ENCODE assay signal across 8 cellular contexts in the genomic region with DNA sequence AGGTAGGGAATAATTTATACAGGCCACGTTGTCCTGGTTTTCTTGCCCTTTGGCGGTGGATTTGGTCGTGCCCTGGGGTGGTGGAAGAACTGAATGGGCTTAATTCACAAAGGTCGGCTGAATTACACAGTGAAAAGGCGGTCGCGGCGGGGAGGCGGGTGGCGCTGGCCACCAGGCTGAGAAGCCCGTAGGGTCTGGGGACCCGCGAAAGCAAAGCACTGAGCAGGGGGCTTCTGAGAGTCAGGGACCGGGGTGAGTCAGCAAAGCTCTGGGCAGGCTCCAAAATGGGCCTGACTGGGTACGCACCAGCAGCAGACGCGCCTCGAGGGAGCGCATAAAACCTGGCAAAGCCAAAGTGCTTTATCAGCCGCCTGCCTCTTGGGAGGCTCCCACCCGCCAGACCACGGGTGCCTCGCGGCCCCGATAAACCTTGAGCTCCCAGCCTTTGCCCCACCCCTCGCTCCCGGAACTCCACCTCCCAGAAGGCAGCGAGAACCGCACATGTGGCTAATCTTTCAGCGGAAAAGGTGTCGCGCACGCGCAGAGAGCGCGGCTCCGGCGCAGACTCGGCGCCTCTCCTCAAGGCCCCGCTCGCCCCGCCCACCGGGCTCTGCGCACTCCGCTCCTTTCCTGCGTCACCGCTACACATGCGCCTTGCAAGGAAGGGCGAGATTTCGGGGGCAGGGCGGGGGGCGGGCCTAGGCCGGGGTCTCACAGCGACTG. TPM values are rescaled to one million over a fixed set of nuclear protein-coding genes. Genes with fewer than 3 reads are reported as not detected.
A peak's percentile ranks its signal among the peaks of the same experiment; 100 is the strongest.
DNase-seq lines count a peak whose midpoint lies in the region; TF ChIP-seq lines count a peak whose summit lies in the region.

No MANE protein-coding gene starts in this region.

- H3K36me3 ChIP-seq in MM.1S (replicated peaks; ENCODE audit: insufficient read depth, low read length): peaks cover 12% of the 10 kb centered on the region; the same call in 1 of the 2 replicates
- peaks cover 63 to 74% (median 72%) of the 10 kb centered on the region in 4 donors for H3K36me3 ChIP-seq in stomach

- H3K4me1 ChIP-seq in MM.1S (ENCODE audit: low read length) (peaks cover 10% of the 10 kb centered on the region), stomach (peaks cover 22 to 44% (median 38%) of the 10 kb centered on the region in 4 donors)

- peaks cover 42% of the 10 kb centered on the region for H3K79me2 ChIP-seq in MM.1S (ENCODE audit: low read length)

- no peaks in the 10 kb centered on the region for H3K9me3 Mint-ChIP-seq in neural crest cell

- H3K9me2 ChIP-seq in MM.1S (replicated peaks; ENCODE audit: insufficient read depth, low read length): no peaks in the 10 kb centered on the region

- H3K36me3 Mint-ChIP-seq in neural crest cell (ENCODE audit: low read depth): peaks cover 10% of the 10 kb centered on the region

- DNase-seq in G401 (ENCODE audit: low spot score) (peak; percentile 98), HCEC 1CT (peak; percentile 98), MM.1S (peak; percentile 100), SHP77 treated with DMSO at 0.1 percent for 48 hours (lab: John Stamatoyannopoulos, UW) (peak; percentile 96), foreskin fibroblast (peak; percentile 99 to 100), neural crest cell (ENCODE audit: low read depth, low spot score) (peak; percentile 98), stomach (peak; percentile 100)
- DNase-seq in activated gamma-delta T cell treated with anti-CD3 and anti-CD28 coated beads, Interleukin-2, amount 50 U/mL, for 16 hours (ENCODE audit: low read depth): peak; percentile 99

- H3F3A ChIP-seq in MM.1S (ENCODE audit: insufficient read depth, low read length): no peaks in the 10 kb centered on the region

- H3K4me2 ChIP-seq in MM.1S (ENCODE audit: low read depth, low read length): peak overlapping the region; percentile 80

- peak overlapping the region; percentile 79 for H2AFZ ChIP-seq in MM.1S (ENCODE audit: low read length)

- in situ Hi-C loops in G401 (cut with HindIII; ENCODE audit: low sequenced_read_pairs): no loop called here

- H3K4me3 Mint-ChIP-seq in neural crest cell: peak overlapping the region; percentile 96

- H3K27me3 ChIP-seq in MM.1S (replicated peaks; ENCODE audit: insufficient read depth, low read length) (no peaks in the 10 kb centered on the region), stomach (no peaks in the 10 kb centered on the region)

- H3K9ac ChIP-seq in MM.1S (ENCODE audit: low read length): peak overlapping the region; percentile 91

- peak overlapping the region; percentile 97 for H3K27ac Mint-ChIP-seq in neural crest cell (ENCODE audit: unreplicated experiment)

- WGBS in stomach, 5 donors: 1 to 3% (median 2%) methylated on average over 40 to 55 of the region's 55 CpGs

- H3K27me3 Mint-ChIP-seq in neural crest cell (ENCODE audit: low read depth): no peaks in the 10 kb centered on the region

- TF ChIP-seq EP300 in stomach (IDR thresholded peaks at IDR 0.05): no peak

- intact Hi-C loops in stomach (cut with DNase I; ENCODE audit: low total_unique reads): loop anchor here (10.0 kb wide), 1 partner anchor 59 kb away; a partner anchor contains a TSS

- no peak for TF ChIP-seq CTCF in MM.1S (IDR thresholded peaks at IDR 0.05; ENCODE audit: low read length)
- TF ChIP-seq CTCF in foreskin fibroblast (IDR thresholded peaks at IDR 0.05; ENCODE audit: low read depth, low read length): no peak
- TF ChIP-seq CTCF in neural crest cell (conservative IDR thresholded peaks at IDR 0.05): no peak
- TF ChIP-seq CTCF in stomach (IDR thresholded peaks at IDR 0.05): no peak

- H3K4me1 Mint-ChIP-seq in neural crest cell: peaks cover 30% of the 10 kb centered on the region

- TF ChIP-seq POLR2A in stomach (IDR thresholded peaks at IDR 0.05): no peak

- H3K27ac ChIP-seq in MM.1S (ENCODE audit: low read length) (peak overlapping the region; percentile 51; the same call in 1 of the 2 replicates), stomach (peak overlapping the region; percentile 83 to 90 (median 86))

- H3K9me3 ChIP-seq in MM.1S (replicated peaks; ENCODE audit: insufficient read depth, low read length) (no peaks in the 10 kb centered on the region), stomach (no peaks in the 10 kb centered on the region)

- H4K20me1 ChIP-seq in MM.1S (ENCODE audit: insufficient read depth, low read length): no peaks in the 10 kb centered on the region

- H3K4me3 ChIP-seq in MM.1S (ENCODE audit: low read length) (peak overlapping the region; percentile 99), foreskin fibroblast (ENCODE audit: low read depth in 1 of 2, low read length in 2 of 2) (peak overlapping the region; percentile 98 to 100), stomach (peak overlapping the region; percentile 65 to 96 (median 72))

RNA-seq across cellular contexts. Expression of a gene that starts 0.4 kb away (rescaled TPM):
- 47.0 and 63.5 TPM in 2 replicates for total RNA-seq in G401 (2014; rRNA removed; shearing (Covaris generic))
- total RNA-seq in neural crest cell: 63.9 and 67.3 TPM in 2 replicates
- 100 to 1,000 TPM in 1 of 5 donors, 10 to 100 TPM in 4; 21.6 to 194 (median 55.9) TPM for total RNA-seq in stomach
- 10 to 100 TPM; 43.4 to 45.0 (median 44.5) TPM for polyA plus RNA-seq in stomach

RNA-seq across cellular contexts. Expression of a gene that starts 11.0 kb away (rescaled TPM):
- 330 and 352 TPM in 2 replicates for total RNA-seq in G401 (2014; rRNA removed; shearing (Covaris generic))
- total RNA-seq in neural crest cell: 271 and 289 TPM in 2 replicates
- total RNA-seq in stomach: 100 to 1,000 TPM in 4 of 5 donors, 10 to 100 TPM in 1; 96.2 to 204 (median 134) TPM
- 100 to 1,000 TPM; 143 to 220 (median 208) TPM for polyA plus RNA-seq in stomach

RNA-seq across cellular contexts. Expression of a gene that starts 30.4 kb away (rescaled TPM):
- total RNA-seq in G401 (2014; rRNA removed; shearing (Covaris generic)): 41.6 and 47.0 TPM in 2 replicates
- total RNA-seq in neural crest cell (90.9 and 93.8 TPM in 2 replicates), stomach (100 to 1,000 TPM in 1 of 5 donors, 10 to 100 TPM in 4; 27.9 to 107 (median 55.4) TPM)
- polyA plus RNA-seq in stomach: 10 to 100 TPM; 21.2 to 26.4 (median 25.8) TPM

RNA-seq across cellular contexts. Expression of a gene that starts 43.8 kb away (rescaled TPM):
- total RNA-seq in G401 (2014; rRNA removed; shearing (Covaris generic)): 0.20 and 0.43 TPM in 2 replicates
- 0.36 and 0.56 TPM in 2 replicates for total RNA-seq in neural crest cell
- total RNA-seq in stomach: 10 to 100 TPM in 2 of 5 donors, 1 to 10 TPM in 2, under 1 TPM in 1; under 0.01 to 100.0 (median 2.4) TPM
- polyA plus RNA-seq in stomach: 1 to 10 TPM; 1.6 to 3.5 (median 2.4) TPM

RNA-seq across cellular contexts. Expression of a gene that starts 50.5 kb away (rescaled TPM):
- 64.3 and 64.9 TPM in 2 replicates for total RNA-seq in G401 (2014; rRNA removed; shearing (Covaris generic))
- 54.8 and 57.7 TPM in 2 replicates for total RNA-seq in neural crest cell
- total RNA-seq in stomach: 100 to 1,000 TPM in 1 of 5 donors, 10 to 100 TPM in 3, 1 to 10 TPM in 1; 1.4 to 113 (median 36.5) TPM
- polyA plus RNA-seq in stomach: 10 to 100 TPM; 33.0 to 42.0 (median 33.7) TPM

Comparison
In these comparisons a context has a peak if more than half of its experiments do, and no peak if none do; other contexts are left out.
1. Peak in every context shown above with its lines: DNase-seq, H3K4me3 ChIP-seq and H3K27ac ChIP-seq.